In genomic region chr1:203323587-203323986, GRCh38 we compare ENCODE assay signal across 11 cellular contexts. TPM values are rescaled to one million over a fixed set of nuclear protein-coding genes. Genes with fewer than 3 reads are reported as not detected.
A peak's percentile ranks its signal among the peaks of the same experiment; 100 is the strongest.
DNase-seq lines count a peak whose midpoint lies in the region; ATAC-seq, FAIRE-seq and TF ChIP-seq lines count a peak whose summit lies in the region.
"Had no signal": no experiment of that assay in that cellular context is flagged by ENCODE, and none has a peak within 500 bp of the region (broad histone marks: within the 10 kb centered on the region; RNA-seq: fewer than 3 reads in every experiment).

No MANE protein-coding gene starts in this region.

- ATAC-seq in right cardiac atrium (no peak), left ventricle myocardium superior (no peak), GM12878 (no peak), natural killer cell (no peak), HG02973 (IDR thresholded peaks at IDR 0.05; ENCODE audit: unreplicated experiment) (no peak)

- DNase-seq in right cardiac atrium, result no peak
- DNase-seq in left ventricle myocardium superior, result no peak
- DNase-seq in GM12878 (ENCODE audit: low read depth, low spot score), result no peak
- no peak for DNase-seq in natural killer cell
- DNase-seq in uterus, result no peak
- DNase-seq in HAP-1 (ENCODE audit: low spot score in 2 of 2), result no peak
- no peak for DNase-seq in C1 segment of cervical spinal cord (lab: John Stamatoyannopoulos, UW)
- DNase-seq: IMR-90, NCI-H446 treated with DMSO at 0.1 percent for 48 hours had no signal

- H3K27ac Mint-ChIP-seq in natural killer cell, result peak overlapping the region; percentile 94 to 99

- H3K4me3 ChIP-seq in right cardiac atrium (ENCODE audit: low read length) (no peak overlapping the region), GM12878 (peak overlapping the region; percentile 58; the same call in 1 of the 2 replicates), uterus (no peak overlapping the region), HAP-1 (no peak overlapping the region)

- no peak overlapping the region for H3K9ac ChIP-seq in GM12878 (ENCODE audit: control insufficient read depth, insufficient read depth, low read length)

- CTCF ChIA-PET in GM12878 (lab: Yijun Ruan, JAX), result interaction anchor here (1.1 to 10.0 kb wide), 9 partner anchors 10 to 164 kb away, joined by 6 to 281 read pairs (median 52); partner anchors contain the start of gene BTG2

- in situ Hi-C loops in GM12878 (cut with MboI), result no loop called here
- in situ Hi-C loops in HAP-1 (cut with MboI; ENCODE audit: low sequenced_read_pairs), result no loop called here

- H3K4me1 Mint-ChIP-seq in natural killer cell, result peaks cover 87 to 92% of the 10 kb centered on the region in 2 donors

- H4K20me1 ChIP-seq in GM12878 (ENCODE audit: control insufficient read depth, insufficient read depth), result no peaks in the 10 kb centered on the region

- no peak for TF ChIP-seq EP300 in GM12878 (IDR thresholded peaks at IDR 0.05; ENCODE audit: borderline replicate concordance in 1 of 2, control insufficient read depth in 1 of 2, low read depth in 2 of 2, low read length in 2 of 2)

- FAIRE-seq in GM12878 (lab: Jason Lieb, UNC), result no peak
- FAIRE-seq: endometrium had no signal

- H3K36me3 ChIP-seq in GM12878 (ENCODE audit: control insufficient read depth in 2 of 2, insufficient read depth in 2 of 2, low read length in 1 of 2) (no peaks in the 10 kb centered on the region), uterus (no peaks in the 10 kb centered on the region), HAP-1 (replicated peaks) (no peaks in the 10 kb centered on the region)

- TF ChIP-seq CTCF in GM12878 (IDR thresholded peaks at IDR 0.05 in 2 of 3, conservative IDR thresholded peaks at IDR 0.05 in 1 of 3; ENCODE audit: control insufficient read depth in 2 of 3, extremely low read depth in 1 of 3, insufficient read depth in 1 of 3, low read depth in 3 of 3, low read length in 3 of 3) (no peak), natural killer cell (IDR thresholded peaks at IDR 0.05) (no peak), uterus (IDR thresholded peaks at IDR 0.05) (no peak)

- no peak for TF ChIP-seq RAD21 in GM12878 (IDR thresholded peaks at IDR 0.05; ENCODE audit: insufficient read depth, low read depth, low read length)

- no peak overlapping the region for H2AFZ ChIP-seq in GM12878 (ENCODE audit: control insufficient read depth, low read depth, low read length)

- H3K79me2 ChIP-seq in GM12878 (ENCODE audit: control insufficient read depth, insufficient read depth, low read length), result peaks cover 14% of the 10 kb centered on the region

- no peaks in the 10 kb centered on the region for H3K36me3 Mint-ChIP-seq in natural killer cell

- H3K27me3 ChIP-seq in right cardiac atrium (ENCODE audit: control insufficient read depth, insufficient read depth), result no peaks in the 10 kb centered on the region
- no peaks in the 10 kb centered on the region for H3K27me3 ChIP-seq in GM12878 (replicated peaks in 1 of 2; ENCODE audit: control insufficient read depth in 2 of 2, insufficient read depth in 2 of 2, low read length in 1 of 2)
- no peaks in the 10 kb centered on the region for H3K27me3 ChIP-seq in uterus
- no peaks in the 10 kb centered on the region for H3K27me3 ChIP-seq in HAP-1 (ENCODE audit: low read depth)

- TF ChIP-seq POLR2A in GM12878 (IDR thresholded peaks at IDR 0.05; ENCODE audit: low read depth, low read length), result no peak
- TF ChIP-seq POLR2A in uterus (IDR thresholded peaks at IDR 0.05), result no peak

- H3K27ac ChIP-seq in right cardiac atrium (ENCODE audit: low read length) (peak overlapping the region; percentile 93), GM12878 (ENCODE audit: control insufficient read depth, insufficient read depth) (peak overlapping the region; percentile 98), uterus (peak overlapping the region; percentile 20 to 87)

- H3K9me3 ChIP-seq in right cardiac atrium (ENCODE audit: control insufficient read depth, low read length), result no peaks in the 10 kb centered on the region
- no peaks in the 10 kb centered on the region for H3K9me3 ChIP-seq in GM12878 (replicated peaks; ENCODE audit: control insufficient read depth, insufficient read depth, low read length)
- H3K9me3 ChIP-seq in uterus, result no peaks in the 10 kb centered on the region
- H3K9me3 ChIP-seq in HAP-1, result no peaks in the 10 kb centered on the region

- SMC1A ChIA-PET in GM12878 (lab: Charles Lee; ENCODE audit: uncharacterized antibody, unreplicated experiment), result interaction anchor here (1.1 to 9.8 kb wide), 7 partner anchors 8 to 56 kb away, joined by 3 to 590 read pairs (median 74); partner anchors contain the start of gene BTG2

- intact Hi-C loops in right cardiac atrium (cut with DNase I) (no loop called here), left ventricle myocardium superior (cut with micrococcal nuclease) (no loop called here), GM12878 (cut with micrococcal nuclease; ENCODE audit: unreplicated experiment) (no loop called here), natural killer cell (cut with micrococcal nuclease) (loop anchor here (10.0 kb wide), 1 partner anchor 1961 kb away; no protein-coding TSS in a partner anchor), uterus (cut with DNase I; ENCODE audit: low total_unique reads) (no loop called here)

- 65% methylated on average over 3 of the region's 3 CpGs for WGBS in right cardiac atrium
- 98% methylated on average over 3 of the region's 3 CpGs for WGBS in GM12878 (ENCODE audit: insufficient coverage, insufficient replicate concordance, low lambda C conversion rate, missing lambda C conversion rate)

- POLR2A ChIA-PET in GM12878 (lab: Charles Lee), result interaction anchor here (2.7 to 9.5 kb wide), 4 partner anchors 14 to 52 kb away, joined by 13 to 395 read pairs (median 204); partner anchors contain the start of gene BTG2

- H3K4me1 ChIP-seq in right cardiac atrium (ENCODE audit: control insufficient read depth, insufficient read depth, low read length), result peaks cover 40% of the 10 kb centered on the region
- peaks cover 80% of the 10 kb centered on the region for H3K4me1 ChIP-seq in GM12878 (ENCODE audit: control insufficient read depth, insufficient read depth, low read length)
- H3K4me1 ChIP-seq in uterus, result peaks cover 0 to 24% of the 10 kb centered on the region in 2 donors
- H3K4me1 ChIP-seq in HAP-1, result peaks cover 47% of the 10 kb centered on the region

- RAD21 ChIA-PET in GM12878 (lab: Charles Lee; ENCODE audit: unreplicated experiment), result interaction anchor here (5.8 to 9.5 kb wide), 4 partner anchors 13 to 54 kb away, joined by 53 to 541 read pairs (median 254); partner anchors contain the start of gene BTG2

- peak overlapping the region; percentile 99 for H3K4me2 ChIP-seq in GM12878 (ENCODE audit: control insufficient read depth, insufficient read depth)

- BruUV-seq in GM12878 (replicated peaks; lab: Mats Ljungman, UMichigan), result no TSS peak

- no peaks in the 10 kb centered on the region for H3K9me3 Mint-ChIP-seq in natural killer cell

- H3K27me3 Mint-ChIP-seq in natural killer cell (ENCODE audit: low read depth in 2 of 2), result no peaks in the 10 kb centered on the region

- H3K4me3 Mint-ChIP-seq in natural killer cell, result peak overlapping the region; percentile 52

RNA-seq across cellular contexts. Expression of gene BTG2, which starts 18.3 kb away (rescaled TPM):
- total RNA-seq in right cardiac atrium, result 100 to 1,000 TPM in 2 of 4 donors, 10 to 100 TPM in 2; 68.1 to 361 (median 105) TPM
- polyA plus RNA-seq in right cardiac atrium, result 333 TPM
- total RNA-seq in left ventricle myocardium superior, result 41.3 TPM
- 76.6 and 80.8 TPM in 2 replicates for total RNA-seq in GM12878 (2013; cell fraction: nucleolus; rRNA removed)
- 127 and 144 TPM in 2 replicates for total RNA-seq in GM12878 (2014; rRNA removed)
- total RNA-seq in GM12878 (2014; rRNA removed; fragmentation: Illumina TruSeq; extraction: Trizol), result 66.4 and 68.1 TPM in 2 replicates
- total RNA-seq in GM12878 (2021), result 109 TPM in 2 replicates
- polyA plus RNA-seq in GM12878 (2011; ENCODE audit: low read depth), result 33.7 TPM
- polyA plus RNA-seq in GM12878 (2011; rRNA removed), result 131 and 136 TPM in 2 replicates
- 145 and 154 TPM in 2 replicates for polyA plus RNA-seq in GM12878 (2011; cell fraction: cytosol; rRNA removed)
- polyA plus RNA-seq in GM12878 (2011; cell fraction: nucleus; rRNA removed), result 101 and 145 TPM in 2 replicates
- polyA plus RNA-seq in GM12878 (2012), result 41.9 and 88.4 TPM in 2 replicates
- 93.3 and 104 TPM in 2 replicates for polyA plus RNA-seq in GM12878 (2014; fragmentation: Illumina TruSeq; extraction: Trizol)
- 10 to 100 TPM; 23.3 to 37.2 TPM for polyA plus RNA-seq in GM12878 (2014; fragmentation: Nextera tagmentation; extraction: Ambion mirVana)
- polyA plus RNA-seq in GM12878 (2014; rRNA removed), result 160 and 187 TPM in 2 replicates
- polyA plus RNA-seq in GM12878 (2016; fragmentation: Nextera tagmentation; extraction: Ambion mirVana), result 100 to 1,000 TPM in 1 of 2 experiments, 10 to 100 TPM in 1; 91.0 to 103 TPM
- 90.9 and 155 TPM in 2 replicates for polyA minus RNA-seq in GM12878 (2011; rRNA and poly(A)+ RNA removed)
- polyA minus RNA-seq in GM12878 (2011; cell fraction: cytosol; rRNA and poly(A)+ RNA removed), result 84.2 and 93.8 TPM in 2 replicates
- 110 and 138 TPM in 2 replicates for polyA minus RNA-seq in GM12878 (2011; cell fraction: nucleus; rRNA and poly(A)+ RNA removed)
- 1,000 to 10,000 TPM in 1 of 3 donors, 100 to 1,000 TPM in 2; 499 to 1,024 (median 851) TPM for total RNA-seq in natural killer cell
- 10 to 100 TPM; 14.6 to 95.9 (median 56.5) TPM for total RNA-seq in uterus

RNA-seq across cellular contexts. Expression of gene FMOD, which starts 27.3 kb away (rescaled TPM):
- 10 to 100 TPM; 54.8 to 91.6 (median 63.5) TPM for total RNA-seq in right cardiac atrium
- 35.9 TPM for polyA plus RNA-seq in right cardiac atrium
- total RNA-seq in left ventricle myocardium superior, result 9.6 TPM
- 0.17 TPM in 1 of 2 replicates, not detected in the other for total RNA-seq in GM12878 (2013; cell fraction: nucleolus; rRNA removed)
- not detected in 2 replicates for total RNA-seq in GM12878 (2014; rRNA removed)
- not detected in 2 replicates for total RNA-seq in GM12878 (2014; rRNA removed; fragmentation: Illumina TruSeq; extraction: Trizol)
- 0.19 and 0.26 TPM in 2 replicates for total RNA-seq in GM12878 (2021)
- 0.08 TPM for polyA plus RNA-seq in GM12878 (2011; ENCODE audit: low read depth)
- 0.11 and 0.27 TPM in 2 replicates for polyA plus RNA-seq in GM12878 (2011; rRNA removed)
- 0.13 and 0.15 TPM in 2 replicates for polyA plus RNA-seq in GM12878 (2011; cell fraction: cytosol; rRNA removed)
- polyA plus RNA-seq in GM12878 (2011; cell fraction: nucleus; rRNA removed), result 0.06 and 0.07 TPM in 2 replicates
- 0.07 TPM in 1 of 2 replicates, not detected in the other for polyA plus RNA-seq in GM12878 (2012)
- 0.03 TPM in 1 of 2 replicates, not detected in the other for polyA plus RNA-seq in GM12878 (2014; fragmentation: Illumina TruSeq; extraction: Trizol)
- not detected for polyA plus RNA-seq in GM12878 (2014; fragmentation: Nextera tagmentation; extraction: Ambion mirVana)
- polyA plus RNA-seq in GM12878 (2014; rRNA removed), result not detected in 2 replicates
- not detected for polyA plus RNA-seq in GM12878 (2016; fragmentation: Nextera tagmentation; extraction: Ambion mirVana)
- 0.10 TPM in 1 of 2 replicates, not detected in the other for polyA minus RNA-seq in GM12878 (2011; rRNA and poly(A)+ RNA removed)
- not detected in 2 replicates for polyA minus RNA-seq in GM12878 (2011; cell fraction: cytosol; rRNA and poly(A)+ RNA removed)
- polyA minus RNA-seq in GM12878 (2011; cell fraction: nucleus; rRNA and poly(A)+ RNA removed), result 0.12 TPM in 1 of 2 replicates, not detected in the other
- not detected for total RNA-seq in natural killer cell
- 100 to 1,000 TPM in 1 of 4 donors, 10 to 100 TPM in 3; 41.8 to 119 (median 82.7) TPM for total RNA-seq in uterus
